In the genomic region with DNA sequence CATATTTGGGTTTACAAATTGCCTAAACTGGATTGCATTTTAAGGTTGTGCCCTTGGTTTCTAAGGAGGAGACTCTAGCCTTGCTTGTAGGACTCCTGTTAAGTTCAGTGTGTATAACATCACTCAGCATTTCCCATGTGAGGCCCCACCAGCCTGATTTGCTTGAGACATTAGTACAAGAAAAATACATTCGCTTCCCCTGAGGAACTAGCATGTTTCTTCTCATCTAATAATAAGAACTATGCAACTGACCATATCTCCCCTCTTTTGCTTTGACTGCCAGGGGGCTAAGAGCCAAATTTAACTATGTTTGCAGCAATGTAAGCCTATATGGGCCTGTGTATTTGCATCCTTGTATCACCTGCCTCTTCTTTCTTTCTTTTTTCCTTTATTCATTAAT, we compare ENCODE assay signal across 20 cellular contexts.
DNase-seq lines count a peak whose midpoint lies in the region; TF ChIP-seq lines count a peak whose summit lies in the region.
"Had no signal": no experiment of that assay in that cellular context is flagged by ENCODE, and none has a peak within 500 bp of the region (broad histone marks: within the 10 kb centered on the region; RNA-seq: fewer than 3 reads in every experiment).

No MANE protein-coding gene starts in this region.

- H3K9ac ChIP-seq in KMS-11 (no peak overlapping the region), OCI-LY1 (ENCODE audit: low read length) (no peak overlapping the region)
- H3K9ac ChIP-seq: BLaER1 treated with 17β-estradiol and CSF1 and Interleukin-3, amounts not matched to agents 10 nM and 100 nM; GM23248 had no signal

- H3K4me3 ChIP-seq in KMS-11 (IDR thresholded peaks at IDR 0.05; ENCODE audit: insufficient read depth, low read depth, low read length) (no peak overlapping the region), OCI-LY1 (ENCODE audit: low read depth, low read length, poor library complexity, severe bottlenecking) (no peak overlapping the region)
- H3K4me3 ChIP-seq: A549; BLaER1 treated with 17β-estradiol and CSF1 and Interleukin-3, amounts not matched to agents 10 nM and 100 nM; GM23248 had no signal

- H3K4me3 Mint-ChIP-seq in nephron: no peak overlapping the region
- H3K4me3 Mint-ChIP-seq: CD14-positive monocyte; CD4-positive, alpha-beta T cell; CD8-positive, alpha-beta memory T cell had no signal

- no peaks in the 10 kb centered on the region for H3K27me3 Mint-ChIP-seq in nephron (ENCODE audit: low read depth)
- H3K27me3 Mint-ChIP-seq: CD4-positive, alpha-beta T cell; CD8-positive, alpha-beta memory T cell had no signal

- peaks cover 12% of the 10 kb centered on the region for H3K4me1 Mint-ChIP-seq in nephron
- H3K4me1 Mint-ChIP-seq: CD14-positive monocyte; CD8-positive, alpha-beta memory T cell had no signal

- no peaks in the 10 kb centered on the region for H3K27me3 ChIP-seq in KMS-11 (ENCODE audit: insufficient read depth, low read depth)
- H3K27me3 ChIP-seq in OCI-LY1 (ENCODE audit: insufficient read depth, low read length): no peaks in the 10 kb centered on the region
- H3K27me3 ChIP-seq: BE2C; BLaER1 treated with 17β-estradiol and CSF1 and Interleukin-3, amounts not matched to agents 10 nM and 100 nM had no signal

- H3K4me2 ChIP-seq in KMS-11 (peak overlapping the region; percentile 49), OCI-LY1 (ENCODE audit: low read length) (no peak overlapping the region)
- H3K4me2 ChIP-seq: A549; BLaER1 treated with 17β-estradiol and CSF1 and Interleukin-3, amounts not matched to agents 10 nM and 100 nM had no signal

- H3K9me2 ChIP-seq in OCI-LY1 (ENCODE audit: low read depth, low read length): no peaks in the 10 kb centered on the region

- H3K9me3 ChIP-seq in OCI-LY1 (ENCODE audit: low read length): no peaks in the 10 kb centered on the region
- H3K9me3 ChIP-seq: A549, BE2C had no signal

- no peaks in the 10 kb centered on the region for H3K36me3 Mint-ChIP-seq in nephron (ENCODE audit: low read depth)
- H3K36me3 Mint-ChIP-seq: CD14-positive monocyte; CD8-positive, alpha-beta memory T cell had no signal

- peak overlapping the region in 2 of 3 experiments; percentile 78 to 79 for H3K27ac Mint-ChIP-seq in nephron
- H3K27ac Mint-ChIP-seq: CD4-positive, alpha-beta T cell; CD8-positive, alpha-beta memory T cell had no signal

- TF ChIP-seq CTCF in KMS-11 (conservative IDR thresholded peaks at IDR 0.05; ENCODE audit: low read depth, low read length): no peak
- no peak for TF ChIP-seq CTCF in OCI-LY1 (IDR thresholded peaks at IDR 0.05; ENCODE audit: low read length)
- no peak for TF ChIP-seq CTCF in nephron (IDR thresholded peaks at IDR 0.05; ENCODE audit: unreplicated experiment in 3 of 3)

- H2AFZ ChIP-seq in KMS-11 (ENCODE audit: low read depth) (no peak overlapping the region), OCI-LY1 (ENCODE audit: low read length) (no peak overlapping the region)
- H2AFZ ChIP-seq: GM23248 had no signal

- H3K79me2 ChIP-seq in KMS-11 (ENCODE audit: insufficient read depth, low read depth) (no peaks in the 10 kb centered on the region), OCI-LY1 (ENCODE audit: insufficient read depth, low read length) (no peaks in the 10 kb centered on the region)

- no peaks in the 10 kb centered on the region for H3K36me3 ChIP-seq in KMS-11 (ENCODE audit: insufficient read depth)
- no peaks in the 10 kb centered on the region for H3K36me3 ChIP-seq in OCI-LY1 (ENCODE audit: insufficient read depth, low read length)
- H3K36me3 ChIP-seq: BE2C; BLaER1 treated with 17β-estradiol and CSF1 and Interleukin-3, amounts not matched to agents 10 nM and 100 nM had no signal

- peaks cover 28% of the 10 kb centered on the region for H3K4me1 ChIP-seq in KMS-11 (ENCODE audit: low read depth, poor library complexity, severe bottlenecking)
- H3K4me1 ChIP-seq in OCI-LY1 (ENCODE audit: insufficient read depth, low read length, severe bottlenecking): peaks cover 34% of the 10 kb centered on the region
- H3K4me1 ChIP-seq: A549; BE2C; BLaER1 treated with 17β-estradiol and CSF1 and Interleukin-3, amounts not matched to agents 10 nM and 100 nM had no signal

- H4K20me1 ChIP-seq in KMS-11 (ENCODE audit: insufficient read depth) (no peaks in the 10 kb centered on the region), OCI-LY1 (ENCODE audit: insufficient read depth, low read length) (no peaks in the 10 kb centered on the region)
- H4K20me1 ChIP-seq: BLaER1 treated with 17β-estradiol and CSF1 and Interleukin-3, amounts not matched to agents 10 nM and 100 nM had no signal

- no peak overlapping the region for H3K27ac ChIP-seq in KMS-11
- H3K27ac ChIP-seq in OCI-LY1 (ENCODE audit: low read depth, low read length, poor library complexity, severe bottlenecking): peak overlapping the region; percentile 78
- H3K27ac ChIP-seq: A549; BLaER1 treated with 17β-estradiol and CSF1 and Interleukin-3, amounts not matched to agents 10 nM and 100 nM; GM23248 had no signal

- H3K9me3 Mint-ChIP-seq in nephron: no peaks in the 10 kb centered on the region

- no peaks in the 10 kb centered on the region for H3F3A ChIP-seq in OCI-LY1 (ENCODE audit: insufficient read depth, low read length)

- no peak for DNase-seq in COR-L47 (lab: John Stamatoyannopoulos, UW)
- DNase-seq in A172 (ENCODE audit: low spot score): no peak
- DNase-seq in effector CD4-positive, alpha-beta T cell: no peak
- DNase-seq: ACHN; AML-193; BE2C; Calu3; CD4-positive, alpha-beta T cell; CD8-positive, alpha-beta memory T cell; DMS53; DMS79 treated with DMSO at 0.1 percent for 48 hours; GM23248; H7; HCEC 1CT had no signal
